ENCODE assay signal across 8 cellular contexts in genomic region chr5:111143910-111144309, GRCh38. TPM values are rescaled to one million over a fixed set of nuclear protein-coding genes. Genes with fewer than 3 reads are reported as not detected.
A peak's percentile ranks its signal among the peaks of the same experiment; 100 is the strongest.
DNase-seq lines count a peak whose midpoint lies in the region; ATAC-seq and TF ChIP-seq lines count a peak whose summit lies in the region.

No MANE protein-coding gene starts in this region.

- peaks cover 7% of the 10 kb centered on the region for H3K27me3 Mint-ChIP-seq in activated CD8-positive, alpha-beta T cell treated with anti-CD3 and anti-CD28 coated beads, Interleukin-2, amount 10 ng/mL, durations not matched to agents 7 days and 5 days (ENCODE audit: low read depth)

- H3K27ac Mint-ChIP-seq in activated CD8-positive, alpha-beta T cell treated with anti-CD3 and anti-CD28 coated beads, Interleukin-2, amount 10 ng/mL, durations not matched to agents 7 days and 5 days, result no peak overlapping the region

- TF ChIP-seq CTCF in fibroblast of the aortic adventitia (IDR thresholded peaks at IDR 0.05; ENCODE audit: insufficient read depth, low read length), result no peak

- no peak overlapping the region for H3K4me3 Mint-ChIP-seq in activated CD8-positive, alpha-beta T cell treated with anti-CD3 and anti-CD28 coated beads, Interleukin-2, amount 10 ng/mL, durations not matched to agents 7 days and 5 days

- CTCF ChIA-PET in activated CD8-positive, alpha-beta T cell treated with anti-CD3 and anti-CD28 coated beads, Interleukin-2, amount 10 ng/mL, durations not matched to agents 7 days and 5 days (lab: Charles Lee), result interaction anchor here (0.9 to 1.0 kb wide), 2 partner anchors 14 to 388 kb away, joined by 3 read pairs; no protein-coding TSS in a partner anchor

- H3K9me3 Mint-ChIP-seq in activated CD8-positive, alpha-beta T cell treated with anti-CD3 and anti-CD28 coated beads, Interleukin-2, amount 10 ng/mL, durations not matched to agents 7 days and 5 days (ENCODE audit: insufficient read depth), result no peaks in the 10 kb centered on the region

- POLR2A ChIA-PET in activated CD8-positive, alpha-beta T cell treated with anti-CD3 and anti-CD28 coated beads, Interleukin-2, amount 10 ng/mL, durations not matched to agents 7 days and 5 days (lab: Charles Lee), result no interaction called here

- peaks cover 7% of the 10 kb centered on the region for H3K4me1 Mint-ChIP-seq in activated CD8-positive, alpha-beta T cell treated with anti-CD3 and anti-CD28 coated beads, Interleukin-2, amount 10 ng/mL, durations not matched to agents 7 days and 5 days (ENCODE audit: low read depth)

- no peak overlapping the region for H3K4me3 ChIP-seq in fibroblast of the aortic adventitia (ENCODE audit: low read depth, low read length)

- ATAC-seq in GM21423 (IDR thresholded peaks at IDR 0.05; ENCODE audit: unreplicated experiment) (peak; percentile 30), HG03575 (IDR thresholded peaks at IDR 0.05; ENCODE audit: extremely low read depth, insufficient number of reproducible peaks, low FRiP score, unreplicated experiment) (peak; percentile 13), GM19035 (IDR thresholded peaks at IDR 0.05; ENCODE audit: unreplicated experiment) (no peak)
- no peak for ATAC-seq in activated CD8-positive, alpha-beta T cell treated with anti-CD3 and anti-CD28 coated beads, Interleukin-2, amount 10 ng/mL, durations not matched to agents 7 days and 5 days

- DNase-seq in AG08395 (ENCODE audit: low spot score) (peak; percentile 92), fibroblast of the aortic adventitia (ENCODE audit: low read depth) (peak; percentile 98), HUDEP-2 (lab: John Stamatoyannopoulos, UW; ENCODE audit: unreplicated experiment in 76 of 76) (no peak)
- no peak for DNase-seq in activated CD8-positive, alpha-beta T cell treated with anti-CD3 and anti-CD28 coated beads, Interleukin-2, amount 10 ng/mL, durations not matched to agents 7 days and 5 days
- DNase-seq in activated naive CD4-positive, alpha-beta T cell treated with anti-CD3 and anti-CD28 coated beads, Interleukin-2, amount 50 U/mL, for 16 hours, result no peak

- no peaks in the 10 kb centered on the region for H3K36me3 Mint-ChIP-seq in activated CD8-positive, alpha-beta T cell treated with anti-CD3 and anti-CD28 coated beads, Interleukin-2, amount 10 ng/mL, durations not matched to agents 7 days and 5 days (ENCODE audit: low read depth)

RNA-seq across cellular contexts. Expression of gene WDR36, which starts 51.8 kb away (rescaled TPM):
- total RNA-seq in fibroblast of the aortic adventitia (ENCODE audit: low replicate concordance), result 46.0 and 90.8 TPM in 2 replicates
- 10 to 100 TPM; 29.5 to 37.6 TPM for total RNA-seq in activated CD8-positive, alpha-beta T cell treated with anti-CD3 and anti-CD28 coated beads, Interleukin-2, amount 10 ng/mL, durations not matched to agents 7 days and 5 days

Comparison
In these comparisons a context has a peak if more than half of its experiments do, and no peak if none do; other contexts are left out.
1. DNase-seq: peak in AG08395 (single experiment) and fibroblast of the aortic adventitia (single experiment); none in HUDEP-2 (0 of 76), activated CD8-positive, alpha-beta T cell treated with anti-CD3 and anti-CD28 coated beads, Interleukin-2, amount 10 ng/mL, durations not matched to agents 7 days and 5 days (single experiment) and activated naive CD4-positive, alpha-beta T cell treated with anti-CD3 and anti-CD28 coated beads, Interleukin-2, amount 50 U/mL, for 16 hours (single experiment).
2. ATAC-seq: peak in GM21423 (single experiment) and HG03575 (single experiment); none in activated CD8-positive, alpha-beta T cell treated with anti-CD3 and anti-CD28 coated beads, Interleukin-2, amount 10 ng/mL, durations not matched to agents 7 days and 5 days (single experiment) and GM19035 (single experiment).